In genomic region chr1:45682942-45683341, GRCh38 we compare ENCODE assay signal across 1 cellular context.
TF ChIP-seq lines count a peak whose summit lies in the region.

No MANE protein-coding gene starts in this region.

TF ChIP-seq in GM12878, 131 proteins besides CTCF, POLR2A, EP300 and RAD21:
- TF ChIP-seq SUPT20H (IDR thresholded peaks at IDR 0.05; ENCODE audit: borderline replicate concordance, control insufficient read depth, low read depth, low read length) (no peak), CHD1 (IDR thresholded peaks at IDR 0.05; ENCODE audit: low read depth, low read length) (no peak), ZNF217 (IDR thresholded peaks at IDR 0.05) (no peak), ZNF622 (IDR thresholded peaks at IDR 0.05) (no peak), NFIC (IDR thresholded peaks at IDR 0.05; ENCODE audit: low read depth, low read length) (no peak), ESRRA (IDR thresholded peaks at IDR 0.05; ENCODE audit: low read length) (no peak), ZSCAN29 (IDR thresholded peaks at IDR 0.05) (no peak)
